ENCODE assay signal across 17 cellular contexts in genomic region chr3:103873024-103873423, GRCh38.
"Had no signal": no experiment of that assay in that cellular context is flagged by ENCODE, and none has a peak within 500 bp of the region (broad histone marks: within the 10 kb centered on the region; RNA-seq: fewer than 3 reads in every experiment).

No MANE protein-coding gene starts in this region.

- DNase-seq: colonic mucosa; effector CD8-positive, alpha-beta T cell; endodermal cell; esophagus squamous epithelium; foreskin melanocyte; mucosa of descending colon; naive thymus-derived CD4-positive, alpha-beta T cell; stimulated activated CD4-positive, alpha-beta T cell treated with anti-CD3 and anti-CD28 coated beads, Interleukin-12 subunit alpha, Interleukin-12 subunit beta, amount 100 ng/mL, for 4 hours; stimulated activated CD4-positive, alpha-beta T cell treated with anti-CD3 and anti-CD28 coated beads, Interleukin-1b, Interleukin-23, amount 100 ng/mL, for 48 hours; stimulated activated CD4-positive, alpha-beta T cell treated with anti-CD3 and anti-CD28 coated beads, Interleukin-4, amount 100 ng/mL, for 24 hours; stimulated activated naive CD4-positive, alpha-beta T cell treated with Interleukin-2 at 50 U/mL for 16 hours; stomach; thyroid gland; trophoblast cell had no signal

- ATAC-seq: left lobe of liver; mucosa of descending colon; naive thymus-derived CD4-positive, alpha-beta T cell; sciatic nerve; stimulated activated effector memory CD8-positive, alpha-beta T cell treated with anti-CD3 and anti-CD28 coated beads, Interleukin-12 subunit alpha, Interleukin-12 subunit beta, amount 100 ng/mL, for 72 hours had no signal
